In the genomic region with DNA sequence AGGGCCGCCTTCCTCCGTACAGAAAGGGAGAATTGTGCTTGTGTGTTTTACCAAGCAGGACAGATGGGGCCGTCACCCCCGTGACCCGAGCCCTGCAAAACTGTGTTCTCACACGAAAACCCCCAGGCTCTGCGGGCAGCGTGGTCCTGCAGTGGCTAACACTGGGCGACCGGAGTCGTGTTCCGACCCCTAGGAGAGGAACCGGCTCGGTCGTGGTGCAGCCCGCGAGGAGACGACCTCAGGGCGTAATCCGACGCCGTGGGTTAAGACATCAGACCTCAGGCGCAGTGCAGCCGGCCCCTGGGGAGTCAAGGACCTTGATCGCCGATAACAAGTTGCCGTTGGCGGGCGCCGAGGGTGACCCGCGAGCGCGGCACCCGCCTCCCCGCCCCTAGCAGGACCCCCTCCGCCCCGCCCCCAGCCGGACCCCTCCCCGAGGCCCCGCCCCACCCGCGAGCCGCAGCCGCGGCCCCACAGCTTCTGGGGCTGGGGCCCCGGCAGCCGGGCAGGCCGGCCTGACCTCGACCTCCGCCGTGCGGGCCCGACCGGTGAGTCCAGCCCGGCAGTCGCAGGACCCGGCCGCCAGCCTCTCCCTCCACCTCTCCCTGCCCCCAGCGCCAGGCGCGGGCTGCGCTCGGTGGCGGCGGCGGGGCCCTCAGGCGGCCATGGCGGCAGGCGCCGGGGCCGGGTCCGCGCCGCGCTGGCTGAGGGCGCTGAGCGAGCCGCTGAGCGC, we compare ENCODE assay signal across 1 cellular context.
TF ChIP-seq lines count a peak whose summit lies in the region.

Gene CHPT1 (plus strand): TSS at position 444 of the 733 bp plus-strand sequence. CDS start 222 bp downstream, at position 666.

TF ChIP-seq in HepG2, 621 proteins besides CTCF, POLR2A, EP300 and RAD21 (continued from another document):
- 0 out of 2 replicates have a peak, but pooled peaks have one; percentile 49 for TF ChIP-seq ZSCAN5A (CRISPR knock-in tag; IDR thresholded peaks at IDR 0.05; ENCODE audit: borderline replicate concordance)
- TF ChIP-seq ZNF143 (CRISPR knock-in tag; IDR thresholded peaks at IDR 0.05), result no peak
